Comparison of ENCODE assay signal across 9 cellular contexts in the genomic region with DNA sequence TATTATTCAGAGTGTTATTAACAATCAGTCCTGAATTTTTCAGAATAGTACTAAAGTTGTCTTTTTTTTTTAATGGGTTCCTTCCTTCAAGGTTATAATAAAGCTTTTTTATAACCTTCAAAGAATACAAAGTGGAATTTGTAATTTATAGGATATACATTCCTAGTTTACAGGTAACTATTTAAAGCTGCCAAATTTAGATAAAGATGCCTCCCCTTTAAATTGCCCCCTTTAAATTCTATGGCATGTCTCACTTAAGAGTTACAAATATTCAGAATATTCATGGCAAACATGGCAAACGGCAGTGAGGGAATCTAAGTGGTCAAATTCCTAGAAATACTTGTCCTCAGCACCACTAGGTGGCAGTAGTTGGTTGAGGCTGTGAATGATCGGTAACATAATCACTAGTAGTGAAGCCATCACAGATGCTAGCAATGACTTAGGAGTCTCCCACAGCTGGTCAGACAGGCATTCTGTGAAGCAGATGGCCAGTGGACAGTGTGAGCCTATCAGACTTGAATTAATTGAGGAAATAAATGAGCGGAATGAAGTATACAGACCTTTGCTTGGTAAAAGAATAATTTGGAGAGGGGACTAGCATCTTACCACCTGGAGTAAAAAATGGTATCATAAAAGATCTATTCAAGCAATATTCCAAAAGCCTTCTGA.
A peak's percentile ranks its signal among the peaks of the same experiment; 100 is the strongest.
DNase-seq lines count a peak whose midpoint lies in the region; ATAC-seq and TF ChIP-seq lines count a peak whose summit lies in the region.
"Had no signal": no experiment of that assay in that cellular context is flagged by ENCODE, and none has a peak within 500 bp of the region (broad histone marks: within the 10 kb centered on the region; RNA-seq: fewer than 3 reads in every experiment).

No MANE protein-coding gene starts in this region.

- no peak overlapping the region for H3K4me3 ChIP-seq in astrocyte of the cerebellum (ENCODE audit: low read depth, low read length)
- no peak overlapping the region for H3K4me3 ChIP-seq in spleen
- H3K4me3 ChIP-seq: BLaER1 treated with 17β-estradiol and CSF1 and Interleukin-3, amounts not matched to agents 10 nM and 100 nM had no signal

- H3K4me1 ChIP-seq in spleen = no peaks in the 10 kb centered on the region
- H3K4me1 ChIP-seq: BLaER1 treated with 17β-estradiol and CSF1 and Interleukin-3, amounts not matched to agents 10 nM and 100 nM had no signal

- POLR2A ChIA-PET in T-cell (lab: Charles Lee) = no interaction called here

- in situ Hi-C loops in astrocyte of the cerebellum (cut with HindIII; ENCODE audit: low sequenced_read_pairs) = no loop called here

- no peaks in the 10 kb centered on the region for H3K9me3 ChIP-seq in spleen
- H3K9me3 ChIP-seq: BLaER1 treated with 17β-estradiol and CSF1 and Interleukin-3, amounts not matched to agents 10 nM and 100 nM had no signal

- no peaks in the 10 kb centered on the region for H3K27me3 ChIP-seq in spleen (replicated peaks in 1 of 7)
- H3K27me3 ChIP-seq: BLaER1 treated with 17β-estradiol and CSF1 and Interleukin-3, amounts not matched to agents 10 nM and 100 nM had no signal

- H3K27ac Mint-ChIP-seq in T-cell = no peak overlapping the region

- peak; percentile 1 for DNase-seq in NK-92 treated with Interleukin-12 subunit alpha and Interleukin-12 subunit beta, amount 100 ng/mL, for 24 hours (lab: John Stamatoyannopoulos, UW)
- no peak for DNase-seq in NK-92 (lab: John Stamatoyannopoulos, UW; ENCODE audit: unreplicated experiment)
- peak; percentile 63 for DNase-seq in NCI-H146 (lab: John Stamatoyannopoulos, UW)
- DNase-seq in T-cell = peak in 28 of 34 experiments; percentile 8 to 55 (median 35)
- peak; percentile 67 for DNase-seq in astrocyte of the cerebellum (ENCODE audit: low read depth)
- DNase-seq in iPS DF 19.7 (ENCODE audit: low read depth, low spot score) = peak; percentile 69
- no peak for DNase-seq in spleen

- no peaks in the 10 kb centered on the region for H3K27me3 Mint-ChIP-seq in T-cell

- no peaks in the 10 kb centered on the region for H3K36me3 Mint-ChIP-seq in T-cell

- H3K4me1 Mint-ChIP-seq in T-cell = peaks cover 0 to 6% (median 0%) of the 10 kb centered on the region in 3 donors

- H3K9me3 Mint-ChIP-seq in T-cell = no peaks in the 10 kb centered on the region

- WGBS in spleen, 5 donors = 14 to 24% (median 22%) methylated on average over 3 of the region's 3 CpGs

- peaks cover 0 to 92% (median 33%) of the 10 kb centered on the region in 6 donors for H3K36me3 ChIP-seq in spleen

- CTCF ChIA-PET in T-cell (lab: Charles Lee) = interaction anchor here (0.6 to 4.9 kb wide), 25 partner anchors 9 to 645 kb away, joined by 3 to 25 read pairs (median 5); partner anchors contain the start of gene CBR4 (in 1 of the 2)

- intact Hi-C loops in spleen (cut with DNase I; ENCODE audit: low total_unique reads) = loop anchor here (5.0 kb wide), 1 partner anchor 564 kb away; no protein-coding TSS in a partner anchor

- TF ChIP-seq CTCF in astrocyte of the cerebellum (IDR thresholded peaks at IDR 0.05; ENCODE audit: low read depth, low read length, missing control alignments) (peak; percentile 82), spleen (IDR thresholded peaks at IDR 0.05 in 8 of 11, conservative IDR thresholded peaks at IDR 0.05 in 3 of 11) (peak in 10 of 11 experiments; percentile 32 to 77 (median 66))

- no peak overlapping the region for H3K27ac ChIP-seq in spleen
- H3K27ac ChIP-seq: BLaER1 treated with 17β-estradiol and CSF1 and Interleukin-3, amounts not matched to agents 10 nM and 100 nM had no signal

- ATAC-seq in HG02870 (IDR thresholded peaks at IDR 0.05; ENCODE audit: unreplicated experiment) (peak; percentile 80), T-cell (replicated peaks in 1 of 4) (peak in 3 of 4 experiments; percentile 41 to 65 (median 44))

- TF ChIP-seq POLR2A in spleen (IDR thresholded peaks at IDR 0.05) = no peak

- no peak overlapping the region for H3K4me3 Mint-ChIP-seq in T-cell

Comparison
In these comparisons a context has a peak if more than half of its experiments do, and no peak if none do; other contexts are left out.
1. DNase-seq: peak in NK-92 treated with Interleukin-12 subunit alpha and Interleukin-12 subunit beta, amount 100 ng/mL, for 24 hours (single experiment), NCI-H146 (single experiment), T-cell (28 of 34), astrocyte of the cerebellum (single experiment) and iPS DF 19.7 (single experiment); none in NK-92 (single experiment) and spleen (single experiment).